9 cellular contexts compared by ENCODE assay signal in genomic region chr1:61853545-61853944, GRCh38.
A peak's percentile ranks its signal among the peaks of the same experiment; 100 is the strongest.
DNase-seq lines count a peak whose midpoint lies in the region; ATAC-seq, FAIRE-seq and TF ChIP-seq lines count a peak whose summit lies in the region.
"Had no signal": no experiment of that assay in that cellular context is flagged by ENCODE, and none has a peak within 500 bp of the region (broad histone marks: within the 10 kb centered on the region; RNA-seq: fewer than 3 reads in every experiment).

No MANE protein-coding gene starts in this region.

- H3K4me1 ChIP-seq in Peyer's patch = no peaks in the 10 kb centered on the region

- FAIRE-seq in endometrium (lab: Jason Lieb, UNC) = peak; percentile 70

- H3K4me1 Mint-ChIP-seq in natural killer cell treated with Interleukin-12 subunit alpha and Interleukin-12 subunit beta and Interleukin-15 and Interleukin-18, amount 100 ng/mL, for 72 hours (ENCODE audit: low read depth in 2 of 2) = no peaks in the 10 kb centered on the region

- no peak overlapping the region for H3K27ac Mint-ChIP-seq in natural killer cell treated with Interleukin-12 subunit alpha and Interleukin-12 subunit beta and Interleukin-15 and Interleukin-18, amount 100 ng/mL, for 72 hours
- H3K27ac Mint-ChIP-seq: naive thymus-derived CD4-positive, alpha-beta T cell had no signal

- peaks cover 0 to 26% (median 0%) of the 10 kb centered on the region in 3 donors for H3K36me3 ChIP-seq in Peyer's patch

- no peaks in the 10 kb centered on the region for H3K9me3 ChIP-seq in Peyer's patch

- no peak overlapping the region for H3K27ac ChIP-seq in Peyer's patch

- no peak for TF ChIP-seq POLR2A in Peyer's patch (IDR thresholded peaks at IDR 0.05)

- no peaks in the 10 kb centered on the region for H3K27me3 ChIP-seq in Peyer's patch

- DNase-seq in NCI-H1092 treated with DMSO at 0.1 percent for 48 hours (lab: John Stamatoyannopoulos, UW) = peak; percentile 0
- DNase-seq in NCI-H1092 (lab: John Stamatoyannopoulos, UW) = no peak
- DNase-seq in NCI-H524 treated with DMSO at 0.1 percent for 48 hours (lab: John Stamatoyannopoulos, UW) = peak; percentile 94
- DNase-seq in putamen (ENCODE audit: low spot score) = peak; percentile 22
- no peak for DNase-seq in Peyer's patch
- DNase-seq in natural killer cell treated with Interleukin-12 subunit alpha and Interleukin-12 subunit beta and Interleukin-15 and Interleukin-18, amount 100 ng/mL, for 72 hours (ENCODE audit: low spot score) = no peak
- DNase-seq in glomerular visceral epithelial cell (ENCODE audit: extremely low spot score) = no peak
- DNase-seq: naive thymus-derived CD4-positive, alpha-beta T cell had no signal

- ATAC-seq in natural killer cell treated with Interleukin-12 subunit alpha and Interleukin-12 subunit beta and Interleukin-15 and Interleukin-18, amount 100 ng/mL, for 72 hours = no peak
- ATAC-seq: naive thymus-derived CD4-positive, alpha-beta T cell had no signal

- H3K9me3 Mint-ChIP-seq in natural killer cell treated with Interleukin-12 subunit alpha and Interleukin-12 subunit beta and Interleukin-15 and Interleukin-18, amount 100 ng/mL, for 72 hours = no peaks in the 10 kb centered on the region
- H3K9me3 Mint-ChIP-seq: naive thymus-derived CD4-positive, alpha-beta T cell had no signal

- H3K4me3 Mint-ChIP-seq in natural killer cell treated with Interleukin-12 subunit alpha and Interleukin-12 subunit beta and Interleukin-15 and Interleukin-18, amount 100 ng/mL, for 72 hours = no peak overlapping the region
- H3K4me3 Mint-ChIP-seq: naive thymus-derived CD4-positive, alpha-beta T cell had no signal

- H3K36me3 Mint-ChIP-seq in natural killer cell treated with Interleukin-12 subunit alpha and Interleukin-12 subunit beta and Interleukin-15 and Interleukin-18, amount 100 ng/mL, for 72 hours = no peaks in the 10 kb centered on the region

- no peaks in the 10 kb centered on the region for H3K27me3 Mint-ChIP-seq in natural killer cell treated with Interleukin-12 subunit alpha and Interleukin-12 subunit beta and Interleukin-15 and Interleukin-18, amount 100 ng/mL, for 72 hours
- H3K27me3 Mint-ChIP-seq: naive thymus-derived CD4-positive, alpha-beta T cell had no signal

- no peak for TF ChIP-seq CTCF in Peyer's patch (IDR thresholded peaks at IDR 0.05)

- no peak overlapping the region for H3K4me3 ChIP-seq in Peyer's patch

Comparison
In these comparisons a context has a peak if more than half of its experiments do, and no peak if none do; other contexts are left out.
1. DNase-seq: peak in NCI-H1092 treated with DMSO at 0.1 percent for 48 hours (single experiment), NCI-H524 treated with DMSO at 0.1 percent for 48 hours (single experiment) and putamen (single experiment); none in NCI-H1092 (single experiment), Peyer's patch (0 of 3), natural killer cell treated with Interleukin-12 subunit alpha and Interleukin-12 subunit beta and Interleukin-15 and Interleukin-18, amount 100 ng/mL, for 72 hours (single experiment) and glomerular visceral epithelial cell (single experiment).